In the genomic region with DNA sequence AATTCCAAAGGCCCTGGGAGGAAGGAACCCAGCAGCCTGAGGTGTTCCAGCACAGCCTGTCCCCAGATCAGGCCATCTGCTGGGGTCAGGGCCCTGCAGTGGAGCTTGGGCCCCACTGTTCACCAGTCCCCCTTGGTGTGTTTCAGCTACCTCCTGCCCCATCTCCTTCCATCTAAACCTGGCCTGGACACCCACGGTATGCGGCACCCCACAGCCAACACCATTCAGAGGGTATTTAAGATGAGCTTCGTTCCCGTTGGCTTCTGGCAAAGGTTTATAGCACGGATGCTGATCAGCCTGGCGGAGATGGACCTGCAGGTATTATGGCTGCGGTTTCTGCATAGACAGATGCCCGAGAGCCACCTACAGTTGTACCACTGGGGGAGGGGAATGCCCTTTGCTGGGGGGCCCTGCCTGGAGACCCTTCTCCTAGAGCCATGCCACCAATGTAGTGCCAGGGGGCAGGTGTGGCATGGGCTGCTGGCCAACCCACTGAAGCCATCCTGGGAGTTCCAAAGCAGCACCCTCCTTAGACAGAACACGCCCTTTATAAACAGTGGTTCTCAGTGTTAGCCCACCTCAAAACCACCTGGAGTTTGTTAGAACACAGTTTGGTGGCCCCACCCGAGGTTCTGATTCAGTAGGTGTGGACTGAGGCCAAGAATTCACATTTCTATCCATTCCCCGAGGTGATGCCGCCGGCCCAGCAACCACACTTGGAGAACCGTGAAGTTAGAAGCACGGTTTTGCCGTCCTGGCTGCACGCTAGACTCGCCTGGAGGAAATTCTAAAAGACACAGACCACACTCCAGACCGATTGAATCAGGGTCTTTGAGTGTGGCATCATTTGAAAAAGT, we compare ENCODE assay signal across 13 cellular contexts.
DNase-seq lines count a peak whose midpoint lies in the region; ATAC-seq and TF ChIP-seq lines count a peak whose summit lies in the region.
"Had no signal": no experiment of that assay in that cellular context is flagged by ENCODE, and none has a peak within 500 bp of the region (broad histone marks: within the 10 kb centered on the region; RNA-seq: fewer than 3 reads in every experiment).

No MANE protein-coding gene starts in this region.

- no peak for TF ChIP-seq POLR2A in sigmoid colon (IDR thresholded peaks at IDR 0.05)

- ATAC-seq in HG03139 (IDR thresholded peaks at IDR 0.05; ENCODE audit: unreplicated experiment): no peak

- WGBS in hepatocyte (ENCODE audit: low lambda C conversion rate, missing lambda C conversion rate): 95% methylated on average over 19 of the region's 19 CpGs
- WGBS in sigmoid colon, 2 donors: 88 to 94% methylated on average over 19 of the region's 19 CpGs

- H3K27me3 ChIP-seq in hepatocyte (no peaks in the 10 kb centered on the region), sigmoid colon (no peaks in the 10 kb centered on the region)
- H3K27me3 ChIP-seq: breast epithelium had no signal

- H3K9me2 ChIP-seq in hepatocyte (replicated peaks; ENCODE audit: insufficient read depth): no peaks in the 10 kb centered on the region

- H3K9me3 ChIP-seq in hepatocyte (ENCODE audit: low read depth) (no peaks in the 10 kb centered on the region), sigmoid colon (no peaks in the 10 kb centered on the region)
- H3K9me3 ChIP-seq: breast epithelium had no signal

- no peak overlapping the region for H3K4me3 ChIP-seq in hepatocyte
- H3K4me3 ChIP-seq in sigmoid colon: no peak overlapping the region
- H3K4me3 ChIP-seq: breast epithelium had no signal

- no peaks in the 10 kb centered on the region for H3K36me3 ChIP-seq in hepatocyte (replicated peaks; ENCODE audit: insufficient read depth, low read depth)
- H3K36me3 ChIP-seq in sigmoid colon: peaks cover 0 to 38% (median 3%) of the 10 kb centered on the region in 4 donors
- H3K36me3 ChIP-seq: breast epithelium had no signal

- no peak overlapping the region for H3K4me2 ChIP-seq in hepatocyte

- H3K27ac ChIP-seq in hepatocyte: peak overlapping the region; percentile 12
- H3K27ac ChIP-seq in sigmoid colon: peak overlapping the region; percentile 12 to 53 (median 28)
- H3K27ac ChIP-seq: breast epithelium had no signal

- DNase-seq in ELF-1 (ENCODE audit: low read depth, low spot score) (peak; percentile 0), hepatocyte (ENCODE audit: low spot score) (no peak), sigmoid colon (peak; percentile 55), SIG-M5 (lab: John Stamatoyannopoulos, UW) (no peak), NCI-H2227 treated with DMSO at 0.1 percent for 48 hours (lab: John Stamatoyannopoulos, UW) (no peak)
- DNase-seq in activated CD8-positive, alpha-beta memory T cell treated with anti-CD3 and anti-CD28 coated beads, Interleukin-2, amount 50 U/mL, for 4 hours: peak; percentile 11
- DNase-seq in NK-92 treated with Interleukin-12 subunit alpha and Interleukin-12 subunit beta, amount 100 ng/mL, for 24 hours (lab: John Stamatoyannopoulos, UW): no peak
- DNase-seq: activated naive CD4-positive, alpha-beta T cell treated with anti-CD3 and anti-CD28 coated beads, Interleukin-2, amount 50 U/mL, for 16 hours; DMS 273 treated with DMSO at 0.1 percent for 48 hours; naive B cell; NCI-H345 had no signal

- H3K79me2 ChIP-seq in hepatocyte: no peaks in the 10 kb centered on the region

- H3K4me1 ChIP-seq in hepatocyte (ENCODE audit: insufficient read depth) (peaks cover 4% of the 10 kb centered on the region), sigmoid colon (peaks cover 0 to 7% (median 0%) of the 10 kb centered on the region in 4 donors)
- H3K4me1 ChIP-seq: breast epithelium had no signal

- no peaks in the 10 kb centered on the region for H4K20me1 ChIP-seq in hepatocyte (ENCODE audit: insufficient read depth, poor library complexity, severe bottlenecking)

- TF ChIP-seq EP300 in sigmoid colon (IDR thresholded peaks at IDR 0.05): no peak

- TF ChIP-seq CTCF in hepatocyte (IDR thresholded peaks at IDR 0.05; ENCODE audit: poor library complexity) (no peak), sigmoid colon (IDR thresholded peaks at IDR 0.05) (no peak)

- no peak overlapping the region for H2AFZ ChIP-seq in hepatocyte

- intact Hi-C loops in sigmoid colon (cut with DNase I): no loop called here

Comparison
In these comparisons a context has a peak if more than half of its experiments do, and no peak if none do; other contexts are left out.
1. DNase-seq: peak in ELF-1 (single experiment), activated CD8-positive, alpha-beta memory T cell treated with anti-CD3 and anti-CD28 coated beads, Interleukin-2, amount 50 U/mL, for 4 hours (single experiment) and sigmoid colon (single experiment); none in hepatocyte (single experiment), SIG-M5 (single experiment), NCI-H2227 treated with DMSO at 0.1 percent for 48 hours (single experiment) and NK-92 treated with Interleukin-12 subunit alpha and Interleukin-12 subunit beta, amount 100 ng/mL, for 24 hours (single experiment).